13 cellular contexts compared by ENCODE assay signal in the genomic region with DNA sequence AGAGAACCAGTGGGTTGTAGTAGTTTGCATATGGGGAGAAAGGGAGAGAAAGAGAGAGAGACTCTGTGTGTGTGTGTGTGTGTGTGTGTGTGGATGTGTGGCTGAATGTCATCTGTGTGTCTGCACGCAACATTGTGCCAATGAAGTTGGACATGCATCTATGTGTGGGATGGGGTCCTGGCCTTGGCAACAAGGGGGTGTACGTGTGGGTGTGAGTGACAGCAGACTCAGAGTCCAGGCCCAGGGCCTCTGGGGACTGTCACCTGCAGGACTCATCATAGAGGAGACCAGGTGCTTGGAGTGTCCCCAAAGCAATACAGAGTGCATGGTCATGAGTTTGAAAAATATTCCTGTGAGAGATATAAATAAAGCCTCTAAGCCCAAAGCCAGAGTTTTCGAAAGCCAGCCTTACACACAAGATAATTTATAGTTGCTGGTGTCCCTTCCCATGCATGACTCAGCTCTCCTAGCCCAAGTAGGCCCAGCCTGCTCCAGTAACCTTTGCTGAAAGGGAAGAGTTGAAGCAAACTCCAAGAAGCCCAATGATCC. TPM values are rescaled to one million over a fixed set of nuclear protein-coding genes. Genes with fewer than 3 reads are reported as not detected.
DNase-seq lines count a peak whose midpoint lies in the region; ATAC-seq and TF ChIP-seq lines count a peak whose summit lies in the region.
"Had no signal": no experiment of that assay in that cellular context is flagged by ENCODE, and none has a peak within 500 bp of the region (broad histone marks: within the 10 kb centered on the region; RNA-seq: fewer than 3 reads in every experiment).

No MANE protein-coding gene starts in this region.

- H3K4me3 Mint-ChIP-seq in activated CD8-positive, alpha-beta T cell treated with anti-CD3 and anti-CD28 coated beads, Interleukin-2, amount 10 ng/mL, durations not matched to agents 7 days and 5 days = no peak overlapping the region

- no peak for ATAC-seq in activated CD8-positive, alpha-beta T cell treated with anti-CD3 and anti-CD28 coated beads, Interleukin-2, amount 10 ng/mL, durations not matched to agents 7 days and 5 days
- ATAC-seq in GM21423 (IDR thresholded peaks at IDR 0.05; ENCODE audit: unreplicated experiment) = no peak
- no peak for ATAC-seq in HG03342 (IDR thresholded peaks at IDR 0.05; ENCODE audit: unreplicated experiment)

- H2AK5ac ChIP-seq in trophoblast cell (ENCODE audit: low read length) = no peak overlapping the region

- H4K8ac ChIP-seq in trophoblast cell (ENCODE audit: low read depth, low read length) = no peak overlapping the region

- no peak overlapping the region for H4K12ac ChIP-seq in trophoblast cell (ENCODE audit: low read depth, low read length)

- H3K27me3 ChIP-seq in layer of hippocampus (ENCODE audit: control insufficient read depth, insufficient read depth, low read length) (no peaks in the 10 kb centered on the region), trophoblast cell (ENCODE audit: insufficient read depth, low read length) (no peaks in the 10 kb centered on the region)

- H3K23ac ChIP-seq in trophoblast cell (ENCODE audit: low read length) = no peak overlapping the region

- no peak overlapping the region for H2BK120ac ChIP-seq in trophoblast cell (ENCODE audit: insufficient read depth, low read length, poor library complexity)

- peaks cover 6% of the 10 kb centered on the region for H3K27me3 Mint-ChIP-seq in activated CD8-positive, alpha-beta T cell treated with anti-CD3 and anti-CD28 coated beads, Interleukin-2, amount 10 ng/mL, durations not matched to agents 7 days and 5 days (ENCODE audit: low read depth)

- H3K4me3 ChIP-seq in HEK293 (ENCODE audit: low read depth, low read length) = no peak overlapping the region
- no peak overlapping the region for H3K4me3 ChIP-seq in trophoblast cell (ENCODE audit: low read depth, low read length)
- H3K4me3 ChIP-seq: lung, skin epidermis had no signal

- H3K36me3 ChIP-seq in HEK293 (ENCODE audit: control insufficient read depth in 2 of 2, insufficient read depth in 1 of 2, low read length in 2 of 2) = no peaks in the 10 kb centered on the region
- no peaks in the 10 kb centered on the region for H3K36me3 ChIP-seq in trophoblast cell (ENCODE audit: control insufficient read depth in 1 of 2, insufficient read depth in 2 of 2, low read length in 2 of 2)

- H3K4me1 Mint-ChIP-seq in activated CD8-positive, alpha-beta T cell treated with anti-CD3 and anti-CD28 coated beads, Interleukin-2, amount 10 ng/mL, durations not matched to agents 7 days and 5 days (ENCODE audit: low read depth) = no peaks in the 10 kb centered on the region

- H3K9me3 ChIP-seq in HEK293 (ENCODE audit: control insufficient read depth, insufficient read depth, low read depth, low read length) (no peaks in the 10 kb centered on the region), trophoblast cell (ENCODE audit: insufficient read depth, low read depth, low read length) (no peaks in the 10 kb centered on the region)

- CTCF ChIA-PET in HEK293 (lab: Yijun Ruan, JAX) = no interaction called here
- CTCF ChIA-PET in activated CD8-positive, alpha-beta T cell treated with anti-CD3 and anti-CD28 coated beads, Interleukin-2, amount 10 ng/mL, durations not matched to agents 7 days and 5 days (lab: Charles Lee) = no interaction called here

- H3K79me1 ChIP-seq in trophoblast cell (ENCODE audit: low read length) = no peaks in the 10 kb centered on the region

- H3K27ac Mint-ChIP-seq in activated CD8-positive, alpha-beta T cell treated with anti-CD3 and anti-CD28 coated beads, Interleukin-2, amount 10 ng/mL, durations not matched to agents 7 days and 5 days = no peak overlapping the region

- H2BK5ac ChIP-seq in trophoblast cell (ENCODE audit: low read depth, low read length, poor library complexity) = no peak overlapping the region

- no peak overlapping the region for H2AFZ ChIP-seq in trophoblast cell (ENCODE audit: insufficient read depth, low read length, poor library complexity)

- no peak overlapping the region for H3K4me2 ChIP-seq in trophoblast cell (ENCODE audit: low read length)

- H3K36me3 Mint-ChIP-seq in activated CD8-positive, alpha-beta T cell treated with anti-CD3 and anti-CD28 coated beads, Interleukin-2, amount 10 ng/mL, durations not matched to agents 7 days and 5 days (ENCODE audit: low read depth) = no peaks in the 10 kb centered on the region

- H3K9me3 Mint-ChIP-seq in activated CD8-positive, alpha-beta T cell treated with anti-CD3 and anti-CD28 coated beads, Interleukin-2, amount 10 ng/mL, durations not matched to agents 7 days and 5 days (ENCODE audit: insufficient read depth) = no peaks in the 10 kb centered on the region

- no peak overlapping the region for H3K14ac ChIP-seq in trophoblast cell (ENCODE audit: low read length)

- H3K27ac ChIP-seq in HEK293 (ENCODE audit: extremely low read depth, low read depth, low read length) (no peak overlapping the region), cingulate gyrus (ENCODE audit: low read depth, low read length) (peak overlapping the region; percentile 67), layer of hippocampus (ENCODE audit: low read depth, low read length) (peak overlapping the region; percentile 12), trophoblast cell (ENCODE audit: low read depth, low read length) (no peak overlapping the region)

- no peak overlapping the region for H2BK12ac ChIP-seq in trophoblast cell (ENCODE audit: low read length)

- no peak overlapping the region for H3K9ac ChIP-seq in trophoblast cell (ENCODE audit: low read length)

- POLR2A ChIA-PET in HEK293 (lab: Yijun Ruan, JAX) = no interaction called here
- POLR2A ChIA-PET in activated CD8-positive, alpha-beta T cell treated with anti-CD3 and anti-CD28 coated beads, Interleukin-2, amount 10 ng/mL, durations not matched to agents 7 days and 5 days (lab: Charles Lee) = no interaction called here

- H3K4me1 ChIP-seq in HEK293 (ENCODE audit: control insufficient read depth, insufficient read depth, low read length) (no peaks in the 10 kb centered on the region), trophoblast cell (ENCODE audit: control insufficient read depth in 1 of 2, insufficient read depth in 2 of 2, low read length in 2 of 2) (no peaks in the 10 kb centered on the region)

- H3K18ac ChIP-seq in trophoblast cell (ENCODE audit: low read length) = no peak overlapping the region

- H3K4ac ChIP-seq in trophoblast cell (ENCODE audit: low read depth, low read length) = no peak overlapping the region

- H3K79me2 ChIP-seq in trophoblast cell (ENCODE audit: control insufficient read depth, insufficient read depth, low read length, poor library complexity) = no peaks in the 10 kb centered on the region

- no peak overlapping the region for H4K91ac ChIP-seq in trophoblast cell (ENCODE audit: low read depth, low read length)

- DNase-seq in stromal cell of bone marrow (ENCODE audit: low read depth) (peak; percentile 76), trophoblast cell (no peak)
- no peak for DNase-seq in activated CD8-positive, alpha-beta T cell treated with anti-CD3 and anti-CD28 coated beads, Interleukin-2, amount 10 ng/mL, durations not matched to agents 7 days and 5 days
- DNase-seq: HCEC 1CT, Karpas-422, RPMI8226 had no signal

- no peak for TF ChIP-seq CTCF in HEK293 (tag by site-specific recombination; IDR thresholded peaks at IDR 0.05)

- WGBS in trophoblast cell (ENCODE audit: extremely low coverage, insufficient coverage, insufficient read length) = no CpG with 5 or more reads among the region's 3 CpGs

TF ChIP-seq in HEK293, 187 proteins besides CTCF, POLR2A, EP300 and RAD21:
- TF ChIP-seq SCRT2 (tag by site-specific recombination; IDR thresholded peaks at IDR 0.05) (no peak), ZFHX2 (tag by site-specific recombination; conservative IDR thresholded peaks at IDR 0.05) (peak; percentile 80), ZNF366 (tag by site-specific recombination; conservative IDR thresholded peaks at IDR 0.05) (no peak), EGR2 (tag by site-specific recombination; IDR thresholded peaks at IDR 0.05; ENCODE audit: low read depth) (peak; percentile 59), ZFP3 (tag by site-specific recombination; IDR thresholded peaks at IDR 0.05; ENCODE audit: low read depth) (no peak)

RNA-seq across cellular contexts. Expression of a gene that starts 59.9 kb away (rescaled TPM):
- not detected for total RNA-seq in activated CD8-positive, alpha-beta T cell treated with anti-CD3 and anti-CD28 coated beads, Interleukin-2, amount 10 ng/mL, durations not matched to agents 7 days and 5 days
- not detected in 2 replicates for polyA plus RNA-seq in trophoblast cell (2013)
- total RNA-seq: lung had no signal
- polyA plus RNA-seq: lung had no signal

Comparison
In these comparisons a context has a peak if more than half of its experiments do, and no peak if none do; other contexts are left out.
1. H3K27ac ChIP-seq: peak in cingulate gyrus (single experiment) and layer of hippocampus (single experiment); none in HEK293 (single experiment) and trophoblast cell (single experiment).